Comparison of ENCODE assay signal across 8 cellular contexts in genomic region chr12:104455594-104456416, GRCh38. TPM values are rescaled to one million over a fixed set of nuclear protein-coding genes. Genes with fewer than 3 reads are reported as not detected.
DNase-seq lines count a peak whose midpoint lies in the region; ATAC-seq lines count a peak whose summit lies in the region.

No MANE protein-coding gene starts in this region.

- DNase-seq in NCI-H748 (lab: John Stamatoyannopoulos, UW; ENCODE audit: unreplicated experiment) (peak; percentile 21), NCI-H748 treated with DMSO at 0.1 percent for 48 hours (lab: John Stamatoyannopoulos, UW) (no peak), SHP77 treated with DMSO at 0.1 percent for 48 hours (lab: John Stamatoyannopoulos, UW) (no peak)
- no peak for DNase-seq in activated T-helper 2 cell treated with anti-CD3 and anti-CD28 coated beads, Interferon-gamma antibody, Interleukin-2, Interleukin-4, amounts not matched to agents 10 μg/mL and 5 μg/mL and 100 μg/mL, durations not matched to agents 14 hours and 24 hours and 36 hours (ENCODE audit: low spot score)
- no peak for DNase-seq in stimulated activated naive CD8-positive, alpha-beta T cell treated with anti-CD3 and anti-CD28 coated beads, Interleukin-15, amount 100 ng/mL, for 72 hours
- DNase-seq in activated CD8-positive, alpha-beta memory T cell treated with anti-CD3 and anti-CD28 coated beads, Interleukin-2, amount 50 U/mL, for 4 hours = no peak

- H3K9me3 Mint-ChIP-seq in activated T-helper 2 cell treated with anti-CD3 and anti-CD28 coated beads, Interferon-gamma antibody, Interleukin-2, Interleukin-4, amounts not matched to agents 10 μg/mL and 5 μg/mL and 100 μg/mL, durations not matched to agents 14 hours and 24 hours and 36 hours = peaks cover 4% of the 10 kb centered on the region
- H3K9me3 Mint-ChIP-seq in stimulated activated naive CD8-positive, alpha-beta T cell treated with anti-CD3 and anti-CD28 coated beads, Interleukin-15, amount 100 ng/mL, for 72 hours = no peaks in the 10 kb centered on the region

- peak overlapping the region; percentile 89 for H3K27ac Mint-ChIP-seq in activated T-helper 2 cell treated with anti-CD3 and anti-CD28 coated beads, Interferon-gamma antibody, Interleukin-2, Interleukin-4, amounts not matched to agents 10 μg/mL and 5 μg/mL and 100 μg/mL, durations not matched to agents 14 hours and 24 hours and 36 hours
- peak overlapping the region in 1 of 2 donors; percentile 97 for H3K27ac Mint-ChIP-seq in stimulated activated naive CD8-positive, alpha-beta T cell treated with anti-CD3 and anti-CD28 coated beads, Interleukin-15, amount 100 ng/mL, for 72 hours

- H3K27me3 ChIP-seq in iPS-20b (ENCODE audit: insufficient read depth, low read length) = peaks cover 45% of the 10 kb centered on the region

- no peaks in the 10 kb centered on the region for H3K27me3 Mint-ChIP-seq in activated T-helper 2 cell treated with anti-CD3 and anti-CD28 coated beads, Interferon-gamma antibody, Interleukin-2, Interleukin-4, amounts not matched to agents 10 μg/mL and 5 μg/mL and 100 μg/mL, durations not matched to agents 14 hours and 24 hours and 36 hours (ENCODE audit: low read depth)
- no peaks in the 10 kb centered on the region for H3K27me3 Mint-ChIP-seq in stimulated activated naive CD8-positive, alpha-beta T cell treated with anti-CD3 and anti-CD28 coated beads, Interleukin-15, amount 100 ng/mL, for 72 hours

- H3K36me3 Mint-ChIP-seq in activated T-helper 2 cell treated with anti-CD3 and anti-CD28 coated beads, Interferon-gamma antibody, Interleukin-2, Interleukin-4, amounts not matched to agents 10 μg/mL and 5 μg/mL and 100 μg/mL, durations not matched to agents 14 hours and 24 hours and 36 hours (ENCODE audit: low read depth) = peaks cover 18% of the 10 kb centered on the region

- ATAC-seq in stimulated activated naive CD8-positive, alpha-beta T cell treated with anti-CD3 and anti-CD28 coated beads, Interleukin-15, amount 100 ng/mL, for 72 hours = no peak
- ATAC-seq in HG02970 (IDR thresholded peaks at IDR 0.05; ENCODE audit: low FRiP score, unreplicated experiment) = no peak

- H3K9ac ChIP-seq in iPS-20b (ENCODE audit: low read depth, low read length) = peak overlapping the region; percentile 84; the same call in 1 of the 2 replicates

- peaks cover 24% of the 10 kb centered on the region for H3K4me1 Mint-ChIP-seq in activated T-helper 2 cell treated with anti-CD3 and anti-CD28 coated beads, Interferon-gamma antibody, Interleukin-2, Interleukin-4, amounts not matched to agents 10 μg/mL and 5 μg/mL and 100 μg/mL, durations not matched to agents 14 hours and 24 hours and 36 hours (ENCODE audit: low read depth)
- peaks cover 34% of the 10 kb centered on the region for H3K4me1 Mint-ChIP-seq in stimulated activated naive CD8-positive, alpha-beta T cell treated with anti-CD3 and anti-CD28 coated beads, Interleukin-15, amount 100 ng/mL, for 72 hours

- H3K9me3 ChIP-seq in iPS-20b (ENCODE audit: insufficient read depth, low read depth, low read length) = no peaks in the 10 kb centered on the region

- intact Hi-C loops in activated T-helper 2 cell treated with anti-CD3 and anti-CD28 coated beads, Interferon-gamma antibody, Interleukin-2, Interleukin-4, amounts not matched to agents 10 μg/mL and 5 μg/mL and 100 μg/mL, durations not matched to agents 14 hours and 24 hours and 36 hours (cut with micrococcal nuclease) = loop anchor here (1.0 to 5.0 kb wide), 7 partner anchors 29 to 651 kb away; partner anchors contain the start of gene WASHC4

- no peak overlapping the region for H3K27ac ChIP-seq in iPS-20b (ENCODE audit: low read length)

- peaks cover 24% of the 10 kb centered on the region for H3K4me1 ChIP-seq in iPS-20b (ENCODE audit: insufficient read depth, low read length)

- H3K36me3 ChIP-seq in iPS-20b (ENCODE audit: insufficient read depth, low read depth, low read length) = no peaks in the 10 kb centered on the region

- peak overlapping the region; percentile 93 for H3K4me3 ChIP-seq in iPS-20b (ENCODE audit: low read length)

- H3K4me3 Mint-ChIP-seq in activated T-helper 2 cell treated with anti-CD3 and anti-CD28 coated beads, Interferon-gamma antibody, Interleukin-2, Interleukin-4, amounts not matched to agents 10 μg/mL and 5 μg/mL and 100 μg/mL, durations not matched to agents 14 hours and 24 hours and 36 hours (ENCODE audit: low read depth) = peak overlapping the region; percentile 88
- peak overlapping the region; percentile 94 to 100 for H3K4me3 Mint-ChIP-seq in stimulated activated naive CD8-positive, alpha-beta T cell treated with anti-CD3 and anti-CD28 coated beads, Interleukin-15, amount 100 ng/mL, for 72 hours

RNA-seq across cellular contexts. Expression of gene CHST11, which starts 0.9 kb away (rescaled TPM):
- 41.0 and 50.6 TPM in 2 replicates for total RNA-seq in activated T-helper 2 cell treated with anti-CD3 and anti-CD28 coated beads, Interferon-gamma antibody, Interleukin-2, Interleukin-4, amounts not matched to agents 10 μg/mL and 5 μg/mL and 100 μg/mL, durations not matched to agents 14 hours and 24 hours and 36 hours
